16 cellular contexts compared by ENCODE assay signal in the genomic region with DNA sequence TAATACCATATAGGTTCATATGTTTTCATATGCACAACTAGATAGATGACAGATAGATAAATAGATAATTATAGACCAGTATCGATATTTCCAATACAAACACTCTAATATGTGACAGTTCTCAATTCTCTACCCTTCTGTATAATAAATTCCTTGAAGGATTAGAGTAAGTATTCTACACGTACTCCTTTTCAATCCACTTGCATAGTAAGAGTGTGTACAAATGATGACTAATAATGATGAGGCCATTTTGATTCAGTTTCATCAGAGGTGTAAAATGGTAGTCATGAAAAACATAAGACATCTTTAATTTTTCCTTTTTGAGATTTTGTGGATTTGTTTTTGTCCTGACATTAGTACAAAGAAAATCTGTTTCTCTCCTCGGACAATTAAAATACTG.
DNase-seq lines count a peak whose midpoint lies in the region; ATAC-seq, FAIRE-seq and TF ChIP-seq lines count a peak whose summit lies in the region.
"Had no signal": no experiment of that assay in that cellular context is flagged by ENCODE, and none has a peak within 500 bp of the region (broad histone marks: within the 10 kb centered on the region; RNA-seq: fewer than 3 reads in every experiment).

No MANE protein-coding gene starts in this region.

- no peak for TF ChIP-seq POLR2A in H54 (IDR thresholded peaks at IDR 0.05; ENCODE audit: low read depth, low read length)

- H3K36me3 ChIP-seq in SK-N-SH (replicated peaks in 1 of 2; ENCODE audit: control insufficient read depth in 1 of 2, insufficient read depth in 2 of 2, low read length in 1 of 2), result peaks cover 0 to 27% of the 10 kb centered on the region in 2 experiments
- H3K36me3 ChIP-seq: BLaER1 treated with 17β-estradiol and CSF1 and Interleukin-3, amounts not matched to agents 10 nM and 100 nM had no signal

- no peaks in the 10 kb centered on the region for H3K4me1 ChIP-seq in SK-N-SH (ENCODE audit: control insufficient read depth in 1 of 2, insufficient read depth in 2 of 2, low read depth in 1 of 2, low read length in 1 of 2)
- H3K4me1 ChIP-seq: BLaER1 treated with 17β-estradiol and CSF1 and Interleukin-3, amounts not matched to agents 10 nM and 100 nM had no signal

- TF ChIP-seq CTCF in SK-N-SH (IDR thresholded peaks at IDR 0.05), result no peak

- H3K9me2 ChIP-seq in SK-N-SH, result no peaks in the 10 kb centered on the region

- ATAC-seq in SK-N-SH treated with all-trans-retinoic acid at 6 μM for 48 hours, result no peak
- ATAC-seq: CD8-positive, alpha-beta T cell; GM23338; HCT116 had no signal

- no peaks in the 10 kb centered on the region for H3K27me3 ChIP-seq in SK-N-SH (ENCODE audit: insufficient read depth)
- H3K27me3 ChIP-seq: BLaER1 treated with 17β-estradiol and CSF1 and Interleukin-3, amounts not matched to agents 10 nM and 100 nM had no signal

- CTCF ChIA-PET in SK-N-SH (lab: Yijun Ruan, JAX), result no interaction called here

- no peak overlapping the region for H3K4me3 ChIP-seq in SK-N-SH (ENCODE audit: low read depth in 2 of 2, low read length in 1 of 2)
- H3K4me3 ChIP-seq: BLaER1 treated with 17β-estradiol and CSF1 and Interleukin-3, amounts not matched to agents 10 nM and 100 nM; GM23338 had no signal

- peaks cover 11% of the 10 kb centered on the region for H3F3A ChIP-seq in SK-N-SH (replicated peaks; ENCODE audit: insufficient read depth)

- POLR2A ChIA-PET in SK-N-SH (lab: Yijun Ruan, JAX), result no interaction called here

- no peak overlapping the region for H3K4me2 ChIP-seq in SK-N-SH
- H3K4me2 ChIP-seq: BLaER1 treated with 17β-estradiol and CSF1 and Interleukin-3, amounts not matched to agents 10 nM and 100 nM; GM23338 had no signal

- H4K20me1 ChIP-seq in SK-N-SH (ENCODE audit: insufficient read depth), result no peaks in the 10 kb centered on the region
- H4K20me1 ChIP-seq: BLaER1 treated with 17β-estradiol and CSF1 and Interleukin-3, amounts not matched to agents 10 nM and 100 nM had no signal

- H2AFZ ChIP-seq in SK-N-SH (ENCODE audit: low read depth), result no peak overlapping the region
- H2AFZ ChIP-seq: GM23338 had no signal

- 46% methylated on average over 3 of the region's 3 CpGs for WGBS in SK-N-SH (ENCODE audit: low lambda C conversion rate)

- TF ChIP-seq EP300 in SK-N-SH (IDR thresholded peaks at IDR 0.05; ENCODE audit: borderline replicate concordance in 1 of 2, low read depth in 1 of 2, low read length in 1 of 2), result no peak

- H3K27ac ChIP-seq in SK-N-SH (ENCODE audit: low read depth in 2 of 2, low read length in 1 of 2), result no peak overlapping the region
- H3K27ac ChIP-seq: BLaER1 treated with 17β-estradiol and CSF1 and Interleukin-3, amounts not matched to agents 10 nM and 100 nM had no signal

- TF ChIP-seq RAD21 in SK-N-SH (IDR thresholded peaks at IDR 0.05; ENCODE audit: low read length), result no peak

- no peaks in the 10 kb centered on the region; the same call in 1 of the 2 replicates for H3K9me3 ChIP-seq in SK-N-SH
- H3K9me3 ChIP-seq: BLaER1 treated with 17β-estradiol and CSF1 and Interleukin-3, amounts not matched to agents 10 nM and 100 nM had no signal

- no peak for DNase-seq in SK-N-SH
- DNase-seq in H54 (ENCODE audit: insufficient read length, low spot score), result no peak
- DNase-seq in urothelium cell line (ENCODE audit: low spot score), result no peak
- DNase-seq in SW480 (ENCODE audit: low spot score), result no peak
- DNase-seq in NCI-H526 (lab: John Stamatoyannopoulos, UW), result no peak
- no peak for DNase-seq in SK-N-DZ (ENCODE audit: low spot score)
- DNase-seq: Calu3; CD8-positive, alpha-beta T cell; H7; HFFc6 had no signal

- no peak overlapping the region for H3K9ac ChIP-seq in SK-N-SH
- H3K9ac ChIP-seq: BLaER1 treated with 17β-estradiol and CSF1 and Interleukin-3, amounts not matched to agents 10 nM and 100 nM had no signal

- H3K79me2 ChIP-seq in SK-N-SH (ENCODE audit: insufficient read depth), result peaks cover 90% of the 10 kb centered on the region

- FAIRE-seq in H54 (lab: Jason Lieb, UNC) (peak; percentile 6), endometrium (lab: Jason Lieb, UNC) (peak; percentile 53), urothelium cell line (lab: Jason Lieb, UNC) (peak; percentile 42)
- FAIRE-seq: GM12891 had no signal

TF ChIP-seq in SK-N-SH, 30 proteins besides CTCF, POLR2A, EP300 and RAD21:
- TF ChIP-seq FOSL2 (IDR thresholded peaks at IDR 0.05; ENCODE audit: borderline replicate concordance, low read depth) (no peak), YY1 (IDR thresholded peaks at IDR 0.05; ENCODE audit: low read depth) (peak; percentile 25; the same call in 1 of the 2 replicates)

TF ChIP-seq in SK-N-SH treated with all-trans-retinoic acid at 6 μM for 48 hours, 23 proteins besides CTCF, POLR2A, EP300 and RAD21:
- no peak for TF ChIP-seq ESRRG (CRISPR knock-in tag; IDR thresholded peaks at IDR 0.05)
- no peak for TF ChIP-seq RARB (CRISPR knock-in tag; IDR thresholded peaks at IDR 0.05)
- no peak for TF ChIP-seq ZC3H10 (CRISPR knock-in tag; IDR thresholded peaks at IDR 0.05)
- no peak for TF ChIP-seq OSR1 (CRISPR knock-in tag; IDR thresholded peaks at IDR 0.05)
- TF ChIP-seq, protein P1, sequence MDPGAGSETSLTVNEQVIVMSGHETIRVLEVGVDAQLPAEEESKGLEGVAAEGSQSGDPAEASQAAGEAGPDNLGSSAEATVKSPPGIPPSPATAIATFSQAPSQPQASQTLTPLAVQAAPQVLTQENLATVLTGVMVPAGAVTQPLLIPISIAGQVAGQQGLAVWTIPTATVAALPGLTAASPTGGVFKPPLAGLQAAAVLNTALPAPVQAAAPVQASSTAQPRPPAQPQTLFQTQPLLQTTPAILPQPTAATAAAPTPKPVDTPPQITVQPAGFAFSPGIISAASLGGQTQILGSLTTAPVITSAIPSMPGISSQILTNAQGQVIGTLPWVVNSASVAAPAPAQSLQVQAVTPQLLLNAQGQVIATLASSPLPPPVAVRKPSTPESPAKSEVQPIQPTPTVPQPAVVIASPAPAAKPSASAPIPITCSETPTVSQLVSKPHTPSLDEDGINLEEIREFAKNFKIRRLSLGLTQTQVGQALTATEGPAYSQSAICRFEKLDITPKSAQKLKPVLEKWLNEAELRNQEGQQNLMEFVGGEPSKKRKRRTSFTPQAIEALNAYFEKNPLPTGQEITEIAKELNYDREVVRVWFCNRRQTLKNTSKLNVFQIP (CRISPR knock-in tag; IDR thresholded peaks at IDR 0.05; ENCODE audit: borderline replicate concordance, low read depth), result no peak
- no peak for TF ChIP-seq ZNF70 (CRISPR knock-in tag; IDR thresholded peaks at IDR 0.05)
- no peak for TF ChIP-seq CREB5 (CRISPR knock-in tag; IDR thresholded peaks at IDR 0.05; ENCODE audit: low read depth)
- TF ChIP-seq ZNF565 (CRISPR knock-in tag; conservative IDR thresholded peaks at IDR 0.05; ENCODE audit: low read depth), result no peak
- TF ChIP-seq BACH2 (CRISPR knock-in tag; IDR thresholded peaks at IDR 0.05; ENCODE audit: borderline replicate concordance), result no peak
- TF ChIP-seq TOX (CRISPR knock-in tag; IDR thresholded peaks at IDR 0.05; ENCODE audit: borderline replicate concordance), result no peak
- no peak for TF ChIP-seq ARNTL (CRISPR knock-in tag; IDR thresholded peaks at IDR 0.05; ENCODE audit: borderline replicate concordance, low read depth)
- TF ChIP-seq PPARA (CRISPR knock-in tag; IDR thresholded peaks at IDR 0.05; ENCODE audit: borderline replicate concordance), result no peak
- no peak for TF ChIP-seq PATZ1 (CRISPR knock-in tag; IDR thresholded peaks at IDR 0.05; ENCODE audit: borderline replicate concordance)
- TF ChIP-seq ZNF8 (CRISPR knock-in tag; IDR thresholded peaks at IDR 0.05), result no peak
- TF ChIP-seq ZFP30 (CRISPR knock-in tag; IDR thresholded peaks at IDR 0.05), result no peak
- no peak for TF ChIP-seq TCF4 (CRISPR knock-in tag; IDR thresholded peaks at IDR 0.05; ENCODE audit: borderline replicate concordance)
- TF ChIP-seq GLIS3 (CRISPR knock-in tag; IDR thresholded peaks at IDR 0.05), result no peak
- TF ChIP-seq, protein P2, sequence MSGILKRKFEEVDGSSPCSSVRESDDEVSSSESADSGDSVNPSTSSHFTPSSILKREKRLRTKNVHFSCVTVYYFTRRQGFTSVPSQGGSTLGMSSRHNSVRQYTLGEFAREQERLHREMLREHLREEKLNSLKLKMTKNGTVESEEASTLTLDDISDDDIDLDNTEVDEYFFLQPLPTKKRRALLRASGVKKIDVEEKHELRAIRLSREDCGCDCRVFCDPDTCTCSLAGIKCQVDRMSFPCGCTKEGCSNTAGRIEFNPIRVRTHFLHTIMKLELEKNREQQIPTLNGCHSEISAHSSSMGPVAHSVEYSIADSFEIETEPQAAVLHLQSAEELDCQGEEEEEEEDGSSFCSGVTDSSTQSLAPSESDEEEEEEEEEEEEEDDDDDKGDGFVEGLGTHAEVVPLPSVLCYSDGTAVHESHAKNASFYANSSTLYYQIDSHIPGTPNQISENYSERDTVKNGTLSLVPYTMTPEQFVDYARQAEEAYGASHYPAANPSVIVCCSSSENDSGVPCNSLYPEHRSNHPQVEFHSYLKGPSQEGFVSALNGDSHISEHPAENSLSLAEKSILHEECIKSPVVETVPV (CRISPR knock-in tag; IDR thresholded peaks at IDR 0.05), result no peak
